Comparison of ENCODE assay signal across 11 cellular contexts in the genomic region with DNA sequence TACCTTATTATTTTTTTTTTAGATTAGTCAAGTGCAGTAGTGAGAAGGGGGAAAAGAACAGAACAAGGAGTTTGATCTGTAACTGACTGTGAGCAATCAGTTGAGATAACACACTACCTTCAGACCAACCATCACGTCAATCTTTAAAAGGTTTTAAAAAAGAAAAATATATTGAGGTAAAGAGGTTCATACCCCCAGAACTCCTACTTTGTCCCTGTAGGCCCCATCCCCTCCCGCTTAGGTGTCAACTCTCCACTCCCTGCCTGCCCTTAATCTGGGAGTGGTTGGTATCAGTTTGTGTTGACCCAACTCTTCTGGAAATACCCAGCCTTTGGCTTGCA. TPM values are rescaled to one million over a fixed set of nuclear protein-coding genes. Genes with fewer than 3 reads are reported as not detected.
DNase-seq lines count a peak whose midpoint lies in the region; ATAC-seq, FAIRE-seq and TF ChIP-seq lines count a peak whose summit lies in the region.
"Had no signal": no experiment of that assay in that cellular context is flagged by ENCODE, and none has a peak within 500 bp of the region (broad histone marks: within the 10 kb centered on the region; RNA-seq: fewer than 3 reads in every experiment).

No MANE protein-coding gene starts in this region.

- H3K79me1 ChIP-seq in mesendoderm (ENCODE audit: low read length) = no peaks in the 10 kb centered on the region

- no peak overlapping the region for H3K4me2 ChIP-seq in SK-N-SH
- peak overlapping the region; percentile 90 for H3K4me2 ChIP-seq in astrocyte (ENCODE audit: low read length)
- no peak overlapping the region for H3K4me2 ChIP-seq in mesendoderm (ENCODE audit: low read length)

- no peak for TF ChIP-seq CTCF in SK-N-SH (IDR thresholded peaks at IDR 0.05)
- TF ChIP-seq CTCF in astrocyte (IDR thresholded peaks at IDR 0.05; ENCODE audit: insufficient read depth, low read depth, low read length) = no peak
- no peak for TF ChIP-seq CTCF in tibial nerve (IDR thresholded peaks at IDR 0.05)

- H3K9me3 Mint-ChIP-seq in astrocyte (ENCODE audit: unreplicated experiment) (no peaks in the 10 kb centered on the region), T-cell (no peaks in the 10 kb centered on the region)

- no peak overlapping the region for H2BK15ac ChIP-seq in mesendoderm (replicated peaks; ENCODE audit: low read depth)

- no peak overlapping the region for H2BK120ac ChIP-seq in mesendoderm (ENCODE audit: low read depth, low read length)

- H3K56ac ChIP-seq in mesendoderm (ENCODE audit: low read length) = peak overlapping the region; percentile 61

- DNase-seq in SK-N-SH (no peak), astrocyte (ENCODE audit: low read depth) (no peak), mesendoderm (no peak), tibial nerve (ENCODE audit: low spot score in 2 of 2) (no peak), T-cell (no peak), kidney tubule cell (ENCODE audit: low spot score) (no peak)
- DNase-seq: NCI-H187 treated with DMSO at 0.1 percent for 48 hours had no signal

- H3F3A ChIP-seq in SK-N-SH (replicated peaks; ENCODE audit: insufficient read depth) = peaks cover 18% of the 10 kb centered on the region

- no peak for TF ChIP-seq RAD21 in SK-N-SH (IDR thresholded peaks at IDR 0.05; ENCODE audit: low read length)

- TF ChIP-seq POLR2A in tibial nerve (IDR thresholded peaks at IDR 0.05) = no peak

- H3K27me3 ChIP-seq in SK-N-SH (ENCODE audit: insufficient read depth) = no peaks in the 10 kb centered on the region
- no peaks in the 10 kb centered on the region for H3K27me3 ChIP-seq in astrocyte (ENCODE audit: insufficient read depth, low read length)
- no peaks in the 10 kb centered on the region for H3K27me3 ChIP-seq in mesendoderm (ENCODE audit: insufficient read depth, low read length, poor library complexity)
- no peaks in the 10 kb centered on the region for H3K27me3 ChIP-seq in tibial nerve

- no peak overlapping the region for H4K5ac ChIP-seq in mesendoderm (ENCODE audit: low read length)

- H4K20me1 ChIP-seq in SK-N-SH (ENCODE audit: insufficient read depth) (no peaks in the 10 kb centered on the region), astrocyte (ENCODE audit: insufficient read depth, low read length) (no peaks in the 10 kb centered on the region)

- no peak overlapping the region for H2BK5ac ChIP-seq in mesendoderm (ENCODE audit: low read length)

- no peak overlapping the region for H3K4ac ChIP-seq in mesendoderm (ENCODE audit: low read depth, low read length)

- H2AFZ ChIP-seq in SK-N-SH (ENCODE audit: low read depth) (peak overlapping the region; percentile 98), astrocyte (ENCODE audit: low read depth, low read length) (peak overlapping the region; percentile 76)

- H3K18ac ChIP-seq in mesendoderm (ENCODE audit: low read length) = no peak overlapping the region

- H3K23ac ChIP-seq in mesendoderm (ENCODE audit: low read length) = no peak overlapping the region

- H3K79me2 ChIP-seq in SK-N-SH (ENCODE audit: insufficient read depth) (no peaks in the 10 kb centered on the region), astrocyte (ENCODE audit: insufficient read depth, low read length) (no peaks in the 10 kb centered on the region), mesendoderm (ENCODE audit: control insufficient read depth, insufficient read depth, low read length) (no peaks in the 10 kb centered on the region)

- H3K27ac ChIP-seq in SK-N-SH (ENCODE audit: low read depth in 2 of 2, low read length in 1 of 2) (peak overlapping the region in 1 of 2 experiments; percentile 90; a peak in 1 of 4 replicates), astrocyte (ENCODE audit: low read depth, low read length) (peak overlapping the region; percentile 99), mesendoderm (ENCODE audit: low read depth, low read length) (no peak overlapping the region), tibial nerve (peak overlapping the region; percentile 31 to 98 (median 84))
- H3K27ac ChIP-seq: 22Rv1 had no signal

- H3K9ac ChIP-seq in SK-N-SH (no peak overlapping the region), astrocyte (ENCODE audit: low read length) (peak overlapping the region; percentile 78), mesendoderm (ENCODE audit: low read length) (peak overlapping the region; percentile 11)

- H3K36me3 Mint-ChIP-seq in astrocyte (ENCODE audit: low read depth, unreplicated experiment) (peaks cover 3% of the 10 kb centered on the region), T-cell (no peaks in the 10 kb centered on the region)

- no peaks in the 10 kb centered on the region for H3K36me3 ChIP-seq in SK-N-SH (replicated peaks in 1 of 2; ENCODE audit: control insufficient read depth in 1 of 2, insufficient read depth in 2 of 2, low read length in 1 of 2)
- no peaks in the 10 kb centered on the region for H3K36me3 ChIP-seq in astrocyte (ENCODE audit: insufficient read depth, low read length)
- no peaks in the 10 kb centered on the region for H3K36me3 ChIP-seq in mesendoderm (ENCODE audit: control insufficient read depth, insufficient read depth, low read length)
- no peaks in the 10 kb centered on the region for H3K36me3 ChIP-seq in tibial nerve

- TF ChIP-seq EP300 in SK-N-SH (IDR thresholded peaks at IDR 0.05; ENCODE audit: borderline replicate concordance in 1 of 2, low read depth in 1 of 2, low read length in 1 of 2) (no peak), tibial nerve (IDR thresholded peaks at IDR 0.05) (no peak)

- no peaks in the 10 kb centered on the region for H3K27me3 Mint-ChIP-seq in astrocyte (ENCODE audit: low read depth, unreplicated experiment)
- peaks cover 8 to 9% of the 10 kb centered on the region in 2 donors for H3K27me3 Mint-ChIP-seq in T-cell

- no peaks in the 10 kb centered on the region for H3K9me2 ChIP-seq in SK-N-SH

- H3K27ac Mint-ChIP-seq in astrocyte (ENCODE audit: unreplicated experiment) (no peak overlapping the region), T-cell (no peak overlapping the region)

- no peak overlapping the region for H2AK5ac ChIP-seq in mesendoderm (ENCODE audit: low read length)

- ATAC-seq in SK-N-SH treated with all-trans-retinoic acid at 6 μM for 48 hours (no peak), T-cell (replicated peaks in 1 of 4) (no peak), GM18868 (IDR thresholded peaks at IDR 0.05; ENCODE audit: unreplicated experiment) (no peak)

- H3K4me3 ChIP-seq in SK-N-SH (ENCODE audit: low read depth in 2 of 2, low read length in 1 of 2) (no peak overlapping the region), astrocyte (ENCODE audit: insufficient read depth, low read depth, low read length) (no peak overlapping the region), mesendoderm (ENCODE audit: low read length) (no peak overlapping the region), tibial nerve (no peak overlapping the region)

- no peak overlapping the region for H4K8ac ChIP-seq in mesendoderm (ENCODE audit: low read depth, low read length)

- FAIRE-seq in astrocyte (lab: Jason Lieb, UNC) = no peak

- H3K9me3 ChIP-seq in SK-N-SH (no peaks in the 10 kb centered on the region), astrocyte (ENCODE audit: insufficient read depth, low read depth, low read length) (peaks cover 3% of the 10 kb centered on the region), tibial nerve (no peaks in the 10 kb centered on the region)

- CTCF ChIA-PET in SK-N-SH (lab: Yijun Ruan, JAX) (interaction anchor here (0.7 to 18.5 kb wide), 51 partner anchors 9 to 464 kb away, joined by 3 to 472 read pairs (median 5); partner anchors contain the start of genes LRP10, MMP14, MRPL52 and OXA1L), T-cell (lab: Charles Lee) (interaction anchor here (0.5 to 4.5 kb wide), 20 partner anchors 9 to 873 kb away, joined by 3 to 46 read pairs (median 4); partner anchors contain the start of genes LRP10 (in 1 of the 2), PSMB5 (in 1 of the 2) and RBM23 (in 1 of the 2))

- POLR2A ChIA-PET in SK-N-SH (lab: Yijun Ruan, JAX) (interaction anchor here (1.1 to 1.3 kb wide), 2 partner anchors 30 to 85 kb away, joined by 3 to 7 read pairs; no protein-coding TSS in a partner anchor), T-cell (lab: Charles Lee) (no interaction called here)

- 94% methylated on average over 2 of the region's 2 CpGs for WGBS in SK-N-SH (ENCODE audit: low lambda C conversion rate)
- WGBS in mesendoderm (ENCODE audit: extremely low coverage, insufficient coverage, low lambda C conversion rate) = no CpG with 5 or more reads among the region's 2 CpGs
- 72 to 84% methylated on average over 2 of the region's 2 CpGs for WGBS in tibial nerve, 2 donors

- H3K4me3 Mint-ChIP-seq in astrocyte (ENCODE audit: unreplicated experiment) (no peak overlapping the region), T-cell (no peak overlapping the region)

- H3K4me1 ChIP-seq in SK-N-SH (ENCODE audit: control insufficient read depth in 1 of 2, insufficient read depth in 2 of 2, low read depth in 1 of 2, low read length in 1 of 2) (peaks cover 31 to 36% of the 10 kb centered on the region in 2 experiments), astrocyte (ENCODE audit: insufficient read depth, low read length) (peaks cover 57% of the 10 kb centered on the region), mesendoderm (ENCODE audit: control insufficient read depth, low read depth, low read length) (peaks cover 2% of the 10 kb centered on the region), tibial nerve (peaks cover 7 to 61% (median 47%) of the 10 kb centered on the region in 4 donors)

- H3K4me1 Mint-ChIP-seq in astrocyte (ENCODE audit: low read depth, unreplicated experiment) = peaks cover 27% of the 10 kb centered on the region
- peaks cover 3 to 20% (median 18%) of the 10 kb centered on the region in 3 donors for H3K4me1 Mint-ChIP-seq in T-cell

RNA-seq across cellular contexts. Expression of gene MMP14, which starts 16.2 kb away (rescaled TPM):
- 139 and 142 TPM in 2 replicates for polyA plus RNA-seq in SK-N-SH (2012; rRNA removed)
- 63.7 and 87.9 TPM in 2 replicates for polyA plus RNA-seq in SK-N-SH (2012; cell fraction: cytosol; rRNA removed)
- polyA plus RNA-seq in SK-N-SH (2012; cell fraction: nucleus; rRNA removed) = 217 and 306 TPM in 2 replicates
- total RNA-seq in astrocyte (911 and 1,063 TPM in 2 replicates), tibial nerve (100 to 1,000 TPM; 101 to 222 (median 145) TPM), T-cell (1 to 10 TPM; 1.9 to 3.7 (median 2.3) TPM)
- 188 TPM for polyA plus RNA-seq in mesendoderm (2013, experiment 1 of 2)
- 174 TPM for polyA plus RNA-seq in mesendoderm (2013, experiment 2 of 2)

RNA-seq across cellular contexts. Expression of gene LRP10, which starts 19.0 kb away (rescaled TPM):
- 87.8 and 117 TPM in 2 replicates for polyA plus RNA-seq in SK-N-SH (2012; rRNA removed)
- 37.3 and 79.1 TPM in 2 replicates for polyA plus RNA-seq in SK-N-SH (2012; cell fraction: cytosol; rRNA removed)
- 78.8 and 101 TPM in 2 replicates for polyA plus RNA-seq in SK-N-SH (2012; cell fraction: nucleus; rRNA removed)
- 142 and 157 TPM in 2 replicates for total RNA-seq in astrocyte
- polyA plus RNA-seq in mesendoderm (2013, experiment 1 of 2) = 11.7 TPM
- 11.5 TPM for polyA plus RNA-seq in mesendoderm (2013, experiment 2 of 2)
- total RNA-seq in tibial nerve = 100 to 1,000 TPM in 2 of 4 donors, 10 to 100 TPM in 2; 82.3 to 151 (median 97.0) TPM
- 100 to 1,000 TPM in 1 of 5 donors, 10 to 100 TPM in 4; 67.0 to 103 (median 89.9) TPM for total RNA-seq in T-cell

RNA-seq across cellular contexts. Expression of gene MRPL52, which starts 22.9 kb away (rescaled TPM):
- 80.8 and 116 TPM in 2 replicates for polyA plus RNA-seq in SK-N-SH (2012; rRNA removed)
- 80.2 and 80.7 TPM in 2 replicates for polyA plus RNA-seq in SK-N-SH (2012; cell fraction: cytosol; rRNA removed)
- polyA plus RNA-seq in SK-N-SH (2012; cell fraction: nucleus; rRNA removed) = 58.5 and 71.9 TPM in 2 replicates
- total RNA-seq in astrocyte (169 and 182 TPM in 2 replicates), tibial nerve (10 to 100 TPM; 26.7 to 44.0 (median 30.2) TPM), T-cell (10 to 100 TPM; 36.5 to 70.1 (median 62.2) TPM)
- polyA plus RNA-seq in mesendoderm (2013, experiment 1 of 2) = 355 TPM
- polyA plus RNA-seq in mesendoderm (2013, experiment 2 of 2) = 362 TPM

RNA-seq across cellular contexts. Expression of gene REM2, which starts 30.5 kb away (rescaled TPM):
- polyA plus RNA-seq in SK-N-SH (2012; rRNA removed) = 0.26 and 0.36 TPM in 2 replicates
- polyA plus RNA-seq in SK-N-SH (2012; cell fraction: cytosol; rRNA removed) = 0.12 and 0.17 TPM in 2 replicates
- polyA plus RNA-seq in SK-N-SH (2012; cell fraction: nucleus; rRNA removed) = 1.2 TPM in 2 replicates
- 0.48 and 0.79 TPM in 2 replicates for total RNA-seq in astrocyte
- polyA plus RNA-seq in mesendoderm (2013, experiment 1 of 2) = 1.1 TPM
- 1.2 TPM for polyA plus RNA-seq in mesendoderm (2013, experiment 2 of 2)
- total RNA-seq in tibial nerve = under 1 TPM in 2 of 4 donors, not detected in 2; 0.42 to 0.44 TPM
- total RNA-seq in T-cell = 10 to 100 TPM in 1 of 5 donors, 1 to 10 TPM in 4; 4.1 to 10.6 (median 6.2) TPM

RNA-seq across cellular contexts. Expression of gene SLC7A7, which starts 37.3 kb away (rescaled TPM):
- 0.19 and 0.30 TPM in 2 replicates for polyA plus RNA-seq in SK-N-SH (2012; rRNA removed)
- 0.08 and 0.30 TPM in 2 replicates for polyA plus RNA-seq in SK-N-SH (2012; cell fraction: cytosol; rRNA removed)
- polyA plus RNA-seq in SK-N-SH (2012; cell fraction: nucleus; rRNA removed) = 0.48 and 1.1 TPM in 2 replicates
- total RNA-seq in astrocyte (13.3 and 14.3 TPM in 2 replicates), tibial nerve (10 to 100 TPM in 3 of 4 donors, 1 to 10 TPM in 1; 8.4 to 39.8 (median 19.0) TPM), T-cell (1 to 10 TPM in 2 of 5 donors, under 1 TPM in 2, not detected in 1; 0.75 to 1.8 (median 0.98) TPM)
- polyA plus RNA-seq in mesendoderm (2013, experiment 1 of 2) = 8.9 TPM
- polyA plus RNA-seq in mesendoderm (2013, experiment 2 of 2) = 8.0 TPM
- total RNA-seq: activated T-helper 2 cell treated with anti-CD3 and anti-CD28 coated beads, Interferon-gamma antibody, Interleukin-2, Interleukin-4, amounts not matched to agents 10 μg/mL and 5 μg/mL and 100 μg/mL, durations not matched to agents 14 hours and 24 hours and 36 hours had no signal

Comparison
In these comparisons a context has a peak if more than half of its experiments do, and no peak if none do; other contexts are left out.
1. RNA of gene MMP14, which starts 16.2 kb away (total RNA-seq): 911 to 1,063 TPM in astrocyte and 101 to 222 TPM in tibial nerve; 1.9 to 3.7 TPM in T-cell; every median in the first group is over 10 times any median in the second.